ENCODE assay signal across 27 cellular contexts in the genomic region with DNA sequence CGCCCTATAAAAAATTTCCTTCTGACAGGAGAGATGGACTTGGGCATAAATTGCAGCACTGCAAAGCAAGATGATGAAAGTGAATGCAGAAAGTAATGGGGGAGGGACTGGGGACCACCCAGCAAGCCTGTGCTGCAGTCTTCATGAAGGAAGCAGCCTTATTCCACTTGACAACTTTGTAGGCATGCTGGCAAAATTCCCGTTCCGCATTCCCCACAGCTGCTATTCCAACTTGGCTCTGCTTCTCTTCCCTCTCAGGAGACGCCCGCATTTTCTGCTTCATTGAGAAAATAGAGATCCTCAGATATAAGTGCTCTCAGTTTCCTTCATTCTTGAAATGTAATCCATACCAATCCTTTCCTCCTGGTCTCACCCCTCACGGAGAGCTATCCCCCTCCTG. TPM values are rescaled to one million over a fixed set of nuclear protein-coding genes. Genes with fewer than 3 reads are reported as not detected.
DNase-seq lines count a peak whose midpoint lies in the region; ATAC-seq, FAIRE-seq and TF ChIP-seq lines count a peak whose summit lies in the region.
"Had no signal": no experiment of that assay in that cellular context is flagged by ENCODE, and none has a peak within 500 bp of the region (broad histone marks: within the 10 kb centered on the region; RNA-seq: fewer than 3 reads in every experiment).

No MANE protein-coding gene starts in this region.

- no peak overlapping the region for H3K9ac ChIP-seq in astrocyte (ENCODE audit: low read length)

- CTCF ChIA-PET in T-cell (lab: Charles Lee) = no interaction called here

- peaks cover 11% of the 10 kb centered on the region for H4K20me1 ChIP-seq in astrocyte (ENCODE audit: insufficient read depth, low read length)

- POLR2A ChIA-PET in T-cell (lab: Charles Lee) = no interaction called here

- H3K27ac Mint-ChIP-seq in astrocyte (ENCODE audit: unreplicated experiment) = no peak overlapping the region
- no peak overlapping the region for H3K27ac Mint-ChIP-seq in T-cell
- H3K27ac Mint-ChIP-seq: activated naive CD4-positive, alpha-beta T cell treated with anti-CD3 and anti-CD28 coated beads for 36 hours; naive thymus-derived CD4-positive, alpha-beta T cell; stimulated activated naive B cell treated with anti-CD40 and anti-IgM and Interleukin-4, amounts not matched to agents 10 μg/mL and 1 μg/mL and 100 μg/mL, for 72 hours had no signal

- no peak overlapping the region for H3K4me3 ChIP-seq in astrocyte (ENCODE audit: insufficient read depth, low read depth, low read length)
- H3K4me3 ChIP-seq: cardiac muscle cell, MG63 had no signal

- no peaks in the 10 kb centered on the region for H3K36me3 ChIP-seq in astrocyte (ENCODE audit: insufficient read depth, low read length)
- H3K36me3 ChIP-seq: cardiac muscle cell, MG63 had no signal

- H3K79me2 ChIP-seq in astrocyte (ENCODE audit: insufficient read depth, low read length) = peaks cover 3% of the 10 kb centered on the region

- H3K27me3 Mint-ChIP-seq in astrocyte (ENCODE audit: low read depth, unreplicated experiment) (peaks cover 5% of the 10 kb centered on the region), T-cell (peaks cover 22 to 33% of the 10 kb centered on the region in 2 donors)

- TF ChIP-seq CTCF in astrocyte (IDR thresholded peaks at IDR 0.05; ENCODE audit: insufficient read depth, low read depth, low read length) = no peak

- H3K27ac ChIP-seq in astrocyte (ENCODE audit: low read depth, low read length) = no peak overlapping the region
- H3K27ac ChIP-seq: cardiac muscle cell had no signal

- H2AFZ ChIP-seq in astrocyte (ENCODE audit: low read depth, low read length) = no peak overlapping the region

- no peak for FAIRE-seq in astrocyte (lab: Jason Lieb, UNC)
- FAIRE-seq: D721Med, kidney, RCC 7860 had no signal

- H3K36me3 Mint-ChIP-seq in astrocyte (ENCODE audit: low read depth, unreplicated experiment) (peaks cover 3% of the 10 kb centered on the region), T-cell (no peaks in the 10 kb centered on the region)
- H3K36me3 Mint-ChIP-seq: stimulated activated naive B cell treated with anti-CD40 and anti-IgM and Interleukin-4, amounts not matched to agents 10 μg/mL and 1 μg/mL and 100 μg/mL, for 72 hours had no signal

- no peaks in the 10 kb centered on the region for H3K27me3 ChIP-seq in astrocyte (ENCODE audit: insufficient read depth, low read length)
- H3K27me3 ChIP-seq: cardiac muscle cell, MG63 had no signal

- H3K9me3 ChIP-seq in astrocyte (ENCODE audit: insufficient read depth, low read depth, low read length) = no peaks in the 10 kb centered on the region
- H3K9me3 ChIP-seq: MG63 had no signal

- no peak overlapping the region for H3K4me3 Mint-ChIP-seq in astrocyte (ENCODE audit: unreplicated experiment)
- H3K4me3 Mint-ChIP-seq in T-cell = no peak overlapping the region
- H3K4me3 Mint-ChIP-seq: activated naive CD4-positive, alpha-beta T cell treated with anti-CD3 and anti-CD28 coated beads for 36 hours; naive thymus-derived CD4-positive, alpha-beta T cell; stimulated activated naive B cell treated with anti-CD40 and anti-IgM and Interleukin-4, amounts not matched to agents 10 μg/mL and 1 μg/mL and 100 μg/mL, for 72 hours had no signal

- H3K4me1 Mint-ChIP-seq in astrocyte (ENCODE audit: low read depth, unreplicated experiment) = peaks cover 6% of the 10 kb centered on the region
- no peaks in the 10 kb centered on the region for H3K4me1 Mint-ChIP-seq in T-cell
- H3K4me1 Mint-ChIP-seq: stimulated activated naive B cell treated with anti-CD40 and anti-IgM and Interleukin-4, amounts not matched to agents 10 μg/mL and 1 μg/mL and 100 μg/mL, for 72 hours had no signal

- H3K9me3 Mint-ChIP-seq in astrocyte (ENCODE audit: unreplicated experiment) (peaks cover 6% of the 10 kb centered on the region), T-cell (no peaks in the 10 kb centered on the region)
- H3K9me3 Mint-ChIP-seq: activated naive CD4-positive, alpha-beta T cell treated with anti-CD3 and anti-CD28 coated beads for 36 hours had no signal

- peak overlapping the region; percentile 20 for H3K4me2 ChIP-seq in astrocyte (ENCODE audit: low read length)

- no peak for ATAC-seq in HG02678 (IDR thresholded peaks at IDR 0.05; ENCODE audit: unreplicated experiment)
- ATAC-seq in T-cell (replicated peaks in 1 of 4) = no peak
- ATAC-seq in GM21529 (IDR thresholded peaks at IDR 0.05; ENCODE audit: unreplicated experiment) = no peak
- ATAC-seq: naive thymus-derived CD4-positive, alpha-beta T cell; stimulated activated naive B cell treated with anti-CD40 and anti-IgM and Interleukin-4, amounts not matched to agents 10 μg/mL and 1 μg/mL and 100 μg/mL, for 72 hours had no signal

- peaks cover 16% of the 10 kb centered on the region for H3K4me1 ChIP-seq in astrocyte (ENCODE audit: insufficient read depth, low read length)

- DNase-seq in GM03348 (ENCODE audit: low spot score) = peak; percentile 37
- DNase-seq in astrocyte (ENCODE audit: low read depth) = peak; percentile 77
- peak; percentile 71 for DNase-seq in kidney tubule cell (ENCODE audit: low spot score)
- DNase-seq in superior temporal gyrus (ENCODE audit: extremely low spot score) = peak; percentile 26
- no peak for DNase-seq in activated CD8-positive, alpha-beta memory T cell treated with anti-CD3 and anti-CD28 coated beads, Interleukin-2, amount 50 U/mL, for 4 hours
- DNase-seq in T-cell = no peak
- DNase-seq: activated naive CD4-positive, alpha-beta T cell treated with anti-CD3 and anti-CD28 coated beads for 36 hours; activated T-cell treated with anti-CD3 and anti-CD28 coated beads, Interleukin-2, amount 50 U/mL, for 48 hours; amniotic stem cell; kidney; MG63; naive thymus-derived CD4-positive, alpha-beta T cell; NCI-H524; stimulated activated naive B cell treated with anti-CD40 and anti-IgM and Interleukin-4, amounts not matched to agents 10 μg/mL and 1 μg/mL and 100 μg/mL, for 72 hours had no signal

RNA-seq across cellular contexts. Expression of a gene that starts 2.4 kb away (rescaled TPM):
- total RNA-seq in astrocyte = not detected in 2 replicates
- total RNA-seq in T-cell = not detected
- total RNA-seq: activated CD8-positive, alpha-beta memory T cell treated with anti-CD3 and anti-CD28 coated beads for 36 hours; activated naive CD4-positive, alpha-beta T cell treated with anti-CD3 and anti-CD28 coated beads for 36 hours; cardiac muscle cell; fibroblast of lung; glomerular endothelial cell; HT-29; kidney; mesenteric fat pad; naive thymus-derived CD4-positive, alpha-beta T cell; pulmonary artery endothelial cell; SK-MEL-5; T-helper 1 cell treated with Interleukin-12 subunit alpha and Interleukin-12 subunit beta and Interleukin-4 antibody, amounts not matched to agents 30 ng/mL and 1 ng/mL, for 36 hours had no signal

Comparison
In these comparisons a context has a peak if more than half of its experiments do, and no peak if none do; other contexts are left out.
1. DNase-seq: peak in GM03348 (single experiment), astrocyte (single experiment), kidney tubule cell (single experiment) and superior temporal gyrus (single experiment); none in activated CD8-positive, alpha-beta memory T cell treated with anti-CD3 and anti-CD28 coated beads, Interleukin-2, amount 50 U/mL, for 4 hours (single experiment) and T-cell (0 of 34).